ENCODE assay signal across 1 cellular context in genomic region chr6:51866001-51866400, GRCh38.
TF ChIP-seq lines count a peak whose summit lies in the region.

No MANE protein-coding gene starts in this region.

TF ChIP-seq in WTC11, 78 proteins besides CTCF, POLR2A, EP300 and RAD21 (continued from another document):
- TF ChIP-seq ZBTB43 (CRISPR knock-in tag; IDR thresholded peaks at IDR 0.05) (no peak), NFYB (CRISPR knock-in tag; conservative IDR thresholded peaks at IDR 0.05; ENCODE audit: low read depth) (no peak), MLX (CRISPR knock-in tag; IDR thresholded peaks at IDR 0.05) (no peak)
